In genomic region chr9:128822407-128823042, GRCh38 we compare ENCODE assay signal across 22 cellular contexts. TPM values are rescaled to one million over a fixed set of nuclear protein-coding genes. Genes with fewer than 3 reads are reported as not detected.
DNase-seq lines count a peak whose midpoint lies in the region; ATAC-seq, FAIRE-seq and TF ChIP-seq lines count a peak whose summit lies in the region.
"Had no signal": no experiment of that assay in that cellular context is flagged by ENCODE, and none has a peak within 500 bp of the region (broad histone marks: within the 10 kb centered on the region; RNA-seq: fewer than 3 reads in every experiment).

No MANE protein-coding gene starts in this region.

- peaks cover 27% of the 10 kb centered on the region for H3K36me3 Mint-ChIP-seq in activated CD4-positive, alpha-beta T cell treated with anti-CD3 and anti-CD28 coated beads, Interleukin-2, amount 10 ng/mL, durations not matched to agents 7 days and 5 days (ENCODE audit: low read depth)
- H3K36me3 Mint-ChIP-seq in CD4-positive, CD25-positive, alpha-beta regulatory T cell: peaks cover 19% of the 10 kb centered on the region
- peaks cover 7% of the 10 kb centered on the region for H3K36me3 Mint-ChIP-seq in progenitor cell of endocrine pancreas (ENCODE audit: insufficient read depth)

- TF ChIP-seq CTCF in K562 (IDR thresholded peaks at IDR 0.05 in 2 of 3, conservative IDR thresholded peaks at IDR 0.05 in 1 of 3; ENCODE audit: insufficient read depth in 2 of 3, low read depth in 1 of 3, low read length in 3 of 3) (no peak), progenitor cell of endocrine pancreas (IDR thresholded peaks at IDR 0.05; ENCODE audit: unreplicated experiment) (no peak)

- 93% methylated on average over 22 of the region's 22 CpGs for WGBS in K562 (ENCODE audit: insufficient coverage, low coverage, missing lambda C conversion rate)

- FAIRE-seq in K562 (lab: Jason Lieb, UNC): no peak
- FAIRE-seq: GM12892, GM19239, H1, RCC 7860 had no signal

- H3K4me1 ChIP-seq in CD4-positive, CD25-positive, alpha-beta regulatory T cell (ENCODE audit: control insufficient read depth, insufficient read depth, low read length, poor library complexity, severe bottlenecking): peaks cover 15% of the 10 kb centered on the region
- peaks cover 4 to 69% of the 10 kb centered on the region in 2 experiments; a peak in 3 of 5 replicates for H3K4me1 ChIP-seq in K562 (replicated peaks in 1 of 2; ENCODE audit: control insufficient read depth in 2 of 2, insufficient read depth in 2 of 2, low read length in 2 of 2)

- peaks cover 42% of the 10 kb centered on the region for H3K36me3 ChIP-seq in CD4-positive, CD25-positive, alpha-beta regulatory T cell (ENCODE audit: control insufficient read depth, insufficient read depth, low read length)
- peaks cover 77% of the 10 kb centered on the region for H3K36me3 ChIP-seq in K562 (ENCODE audit: control insufficient read depth, insufficient read depth, low read length)

- in situ Hi-C loops in K562 (cut with MboI): no loop called here

- no peaks in the 10 kb centered on the region for H3K9me3 Mint-ChIP-seq in activated CD4-positive, alpha-beta T cell treated with anti-CD3 and anti-CD28 coated beads, Interleukin-2, amount 10 ng/mL, durations not matched to agents 7 days and 5 days
- H3K9me3 Mint-ChIP-seq in CD4-positive, CD25-positive, alpha-beta regulatory T cell: no peaks in the 10 kb centered on the region
- no peaks in the 10 kb centered on the region for H3K9me3 Mint-ChIP-seq in progenitor cell of endocrine pancreas (ENCODE audit: low read depth)

- TF ChIP-seq RAD21 in K562 (CRISPR knock-in tag; conservative IDR thresholded peaks at IDR 0.05 in 1 of 2, IDR thresholded peaks at IDR 0.05 in 1 of 2): no peak

- no peak for TF ChIP-seq EP300 in K562 (IDR thresholded peaks at IDR 0.05; ENCODE audit: low read length)

- POLR2A ChIA-PET in activated CD4-positive, alpha-beta T cell treated with anti-CD3 and anti-CD28 coated beads, Interleukin-2, amount 10 ng/mL, durations not matched to agents 7 days and 5 days (lab: Charles Lee): no interaction called here
- POLR2A ChIA-PET in K562 (lab: Yijun Ruan, JAX): interaction anchor here (0.5 kb wide), 1 partner anchor 124 kb away, joined by 3 read pairs; no protein-coding TSS in a partner anchor

- CTCF ChIA-PET in activated CD4-positive, alpha-beta T cell treated with anti-CD3 and anti-CD28 coated beads, Interleukin-2, amount 10 ng/mL, durations not matched to agents 7 days and 5 days (lab: Charles Lee): no interaction called here
- CTCF ChIA-PET in K562 (lab: Yijun Ruan, JAX; ENCODE audit: low intra/inter-chr PET ratio): no interaction called here

- H3K9me3 ChIP-seq in CD4-positive, CD25-positive, alpha-beta regulatory T cell (ENCODE audit: control insufficient read depth in 2 of 2, low read length in 2 of 2): no peaks in the 10 kb centered on the region
- H3K9me3 ChIP-seq in K562 (replicated peaks; ENCODE audit: control insufficient read depth, insufficient read depth, low read depth, low read length): no peaks in the 10 kb centered on the region

- no peak for ATAC-seq in CD4-positive, CD25-positive, alpha-beta regulatory T cell (ENCODE audit: low read depth in 2 of 2)
- ATAC-seq in K562 (no peak), GM18520 (IDR thresholded peaks at IDR 0.05; ENCODE audit: unreplicated experiment) (no peak)

- H4K20me1 ChIP-seq in K562 (replicated peaks; ENCODE audit: control insufficient read depth, insufficient read depth, low read length): peaks cover 14% of the 10 kb centered on the region

- no peaks in the 10 kb centered on the region for H3K27me3 ChIP-seq in CD4-positive, CD25-positive, alpha-beta regulatory T cell (ENCODE audit: control insufficient read depth, insufficient read depth, low read length)
- H3K27me3 ChIP-seq in K562 (ENCODE audit: control insufficient read depth in 2 of 2, insufficient read depth in 2 of 2, low read length in 2 of 2): no peaks in the 10 kb centered on the region

- H3K9ac ChIP-seq in K562 (ENCODE audit: insufficient read depth in 1 of 2, low read depth in 2 of 2, low read length in 2 of 2): no peak overlapping the region

- no peak for DNase-seq in activated CD4-positive, alpha-beta T cell treated with anti-CD3 and anti-CD28 coated beads, Interleukin-2, amount 10 ng/mL, durations not matched to agents 7 days and 5 days
- no peak for DNase-seq in activated CD4-positive, alpha-beta T cell treated with anti-CD3 and anti-CD28 coated beads for 48 hours
- no peak for DNase-seq in CD4-positive, CD25-positive, alpha-beta regulatory T cell
- DNase-seq in K562 (ENCODE audit: extremely low read depth in 1 of 4, low spot score in 3 of 4) (no peak), islet precursor cell (peak; percentile 46), SIG-M5 (lab: John Stamatoyannopoulos, UW) (no peak), progenitor cell of endocrine pancreas (ENCODE audit: low spot score, unreplicated experiment) (no peak)
- DNase-seq: DMS153, DND-41, Kasumi-1, MV-4-11, NCI-H1105 treated with DMSO at 0.1 percent for 48 hours, NCI-H146, NCI-H2029, NCI-H446, NCI-H524 treated with DMSO at 0.1 percent for 48 hours, NCI-H774 had no signal

- no peak overlapping the region for H2AFZ ChIP-seq in K562 (ENCODE audit: low read depth, low read length)

- peak; percentile 9; the same call in 1 of the 2 replicates for TF ChIP-seq POLR2A in K562 (conservative IDR thresholded peaks at IDR 0.05)

- H3K4me1 Mint-ChIP-seq in activated CD4-positive, alpha-beta T cell treated with anti-CD3 and anti-CD28 coated beads, Interleukin-2, amount 10 ng/mL, durations not matched to agents 7 days and 5 days: peaks cover 28% of the 10 kb centered on the region
- peaks cover 3 to 24% (median 10%) of the 10 kb centered on the region in 4 donors for H3K4me1 Mint-ChIP-seq in CD4-positive, CD25-positive, alpha-beta regulatory T cell
- peaks cover 3% of the 10 kb centered on the region for H3K4me1 Mint-ChIP-seq in progenitor cell of endocrine pancreas (ENCODE audit: low read depth)

- H3K27ac ChIP-seq in CD4-positive, CD25-positive, alpha-beta regulatory T cell (ENCODE audit: insufficient read depth, low read length, poor library complexity, severe bottlenecking): no peak overlapping the region
- no peak overlapping the region for H3K27ac ChIP-seq in K562 (ENCODE audit: extremely low read depth, low read depth, low read length)

- H3K4me3 ChIP-seq in CD4-positive, CD25-positive, alpha-beta regulatory T cell (ENCODE audit: low read depth, low read length): no peak overlapping the region
- no peak overlapping the region for H3K4me3 ChIP-seq in K562

- no peaks in the 10 kb centered on the region for H3K27me3 Mint-ChIP-seq in activated CD4-positive, alpha-beta T cell treated with anti-CD3 and anti-CD28 coated beads, Interleukin-2, amount 10 ng/mL, durations not matched to agents 7 days and 5 days
- peaks cover 4% of the 10 kb centered on the region for H3K27me3 Mint-ChIP-seq in CD4-positive, CD25-positive, alpha-beta regulatory T cell
- H3K27me3 Mint-ChIP-seq in progenitor cell of endocrine pancreas: no peaks in the 10 kb centered on the region

- peak overlapping the region; percentile 57 for H3K27ac Mint-ChIP-seq in activated CD4-positive, alpha-beta T cell treated with anti-CD3 and anti-CD28 coated beads, Interleukin-2, amount 10 ng/mL, durations not matched to agents 7 days and 5 days
- peak overlapping the region in 1 of 3 donors; percentile 63 for H3K27ac Mint-ChIP-seq in CD4-positive, CD25-positive, alpha-beta regulatory T cell
- H3K27ac Mint-ChIP-seq in progenitor cell of endocrine pancreas: no peak overlapping the region

- H3K4me2 ChIP-seq in K562 (ENCODE audit: insufficient read depth, low read length): no peak overlapping the region

- no TSS peak for BruUV-seq in K562 (replicated peaks; lab: Mats Ljungman, UMichigan)

- intact Hi-C loops in K562 (cut with micrococcal nuclease): no loop called here

- H3K4me3 Mint-ChIP-seq in activated CD4-positive, alpha-beta T cell treated with anti-CD3 and anti-CD28 coated beads, Interleukin-2, amount 10 ng/mL, durations not matched to agents 7 days and 5 days: no peak overlapping the region
- H3K4me3 Mint-ChIP-seq in CD4-positive, CD25-positive, alpha-beta regulatory T cell: peak overlapping the region in 3 of 4 donors; percentile 27 to 41 (median 41)
- H3K4me3 Mint-ChIP-seq in progenitor cell of endocrine pancreas (ENCODE audit: low read depth): no peak overlapping the region

- H3K79me2 ChIP-seq in K562 (ENCODE audit: control insufficient read depth, insufficient read depth, low read length): peaks cover 20% of the 10 kb centered on the region

- no peaks in the 10 kb centered on the region for H3K9me1 ChIP-seq in K562 (ENCODE audit: control insufficient read depth, insufficient read depth, low read length)

RNA-seq across cellular contexts. Expression of gene ENDOG, which starts 4.2 kb away (rescaled TPM):
- 10 to 100 TPM; 10.2 to 11.3 TPM for total RNA-seq in activated CD4-positive, alpha-beta T cell treated with anti-CD3 and anti-CD28 coated beads, Interleukin-2, amount 10 ng/mL, durations not matched to agents 7 days and 5 days
- 9.6 TPM for total RNA-seq in CD4-positive, CD25-positive, alpha-beta regulatory T cell
- 10 to 100 TPM; 15.6 to 20.6 (median 19.2) TPM for polyA plus RNA-seq in CD4-positive, CD25-positive, alpha-beta regulatory T cell
- 4.9 and 20.6 TPM in 2 replicates for total RNA-seq in K562 (2011; cell fraction: chromatin; rRNA removed; ENCODE audit: low replicate concordance)
- 39.7 and 40.4 TPM in 2 replicates for total RNA-seq in K562 (2011; cell fraction: nucleolus; rRNA removed)
- 11.4 and 14.2 TPM in 2 replicates for total RNA-seq in K562 (2011; cell fraction: nucleoplasm; rRNA removed)
- total RNA-seq in K562 (2014; rRNA removed): 91.0 and 99.6 TPM in 2 replicates
- total RNA-seq in K562 (2014; rRNA removed; fragmentation: Illumina TruSeq; extraction: Trizol): 6.3 and 8.8 TPM in 2 replicates
- 25.5 and 26.3 TPM in 2 replicates for total RNA-seq in K562 (2015; rRNA removed; fragmentation: Illumina TruSeq; extraction: Trizol)
- 83.2 and 84.9 TPM in 2 replicates for total RNA-seq in K562 (2021)
- polyA plus RNA-seq in K562 (2011; rRNA removed): 30.0 and 42.1 TPM in 2 replicates
- polyA plus RNA-seq in K562 (2011; cell fraction: cytosol; rRNA removed): 52.4 and 156 TPM in 2 replicates
- 58.2 and 77.0 TPM in 2 replicates for polyA plus RNA-seq in K562 (2011; cell fraction: nucleus; rRNA removed)
- polyA plus RNA-seq in K562 (2012): 34.3 and 45.7 TPM in 2 replicates
- 8.7 and 16.3 TPM in 2 replicates for polyA plus RNA-seq in K562 (2014; fragmentation: Illumina TruSeq; extraction: Trizol)
- polyA plus RNA-seq in K562 (2014; fragmentation: Nextera tagmentation; extraction: Ambion mirVana): 1 to 10 TPM; 1.2 to 3.8 TPM
- polyA plus RNA-seq in K562 (2014; rRNA removed): 77.2 and 80.2 TPM in 2 replicates
- 10.2 and 12.4 TPM in 2 replicates for polyA minus RNA-seq in K562 (2011; rRNA and poly(A)+ RNA removed)
- polyA minus RNA-seq in K562 (2011; cell fraction: cytosol; rRNA and poly(A)+ RNA removed): 23.4 and 24.1 TPM in 2 replicates
- polyA minus RNA-seq in K562 (2011; cell fraction: nucleus; rRNA and poly(A)+ RNA removed): 16.2 and 20.6 TPM in 2 replicates
- 14.7 and 18.0 TPM in 2 replicates for total RNA-seq in progenitor cell of endocrine pancreas

RNA-seq across cellular contexts. Expression of gene SPOUT1, which starts 7.1 kb away (rescaled TPM):
- 10 to 100 TPM; 60.5 to 75.0 TPM for total RNA-seq in activated CD4-positive, alpha-beta T cell treated with anti-CD3 and anti-CD28 coated beads, Interleukin-2, amount 10 ng/mL, durations not matched to agents 7 days and 5 days
- total RNA-seq in CD4-positive, CD25-positive, alpha-beta regulatory T cell: 36.1 TPM
- polyA plus RNA-seq in CD4-positive, CD25-positive, alpha-beta regulatory T cell: 10 to 100 TPM; 43.0 to 77.7 (median 62.6) TPM
- 36.0 and 123 TPM in 2 replicates for total RNA-seq in K562 (2011; cell fraction: chromatin; rRNA removed; ENCODE audit: low replicate concordance)
- 67.4 and 74.2 TPM in 2 replicates for total RNA-seq in K562 (2011; cell fraction: nucleolus; rRNA removed)
- total RNA-seq in K562 (2011; cell fraction: nucleoplasm; rRNA removed): 36.3 and 47.1 TPM in 2 replicates
- total RNA-seq in K562 (2014; rRNA removed) (42.9 and 51.1 TPM in 2 replicates), K562 (2014; rRNA removed; fragmentation: Illumina TruSeq; extraction: Trizol) (12.1 and 20.6 TPM in 2 replicates), K562 (2015; rRNA removed; fragmentation: Illumina TruSeq; extraction: Trizol) (29.5 and 33.6 TPM in 2 replicates), K562 (2021) (121 and 133 TPM in 2 replicates), progenitor cell of endocrine pancreas (47.5 and 57.9 TPM in 2 replicates)
- polyA plus RNA-seq in K562 (2011; rRNA removed) (50.5 and 79.2 TPM in 2 replicates), K562 (2014; fragmentation: Illumina TruSeq; extraction: Trizol) (37.4 and 49.5 TPM in 2 replicates), K562 (2014; fragmentation: Nextera tagmentation; extraction: Ambion mirVana) (10 to 100 TPM; 10.6 to 13.2 TPM), K562 (2014; rRNA removed) (45.2 and 71.9 TPM in 2 replicates)
- 59.3 and 94.1 TPM in 2 replicates for polyA plus RNA-seq in K562 (2011; cell fraction: cytosol; rRNA removed)
- 201 and 270 TPM in 2 replicates for polyA plus RNA-seq in K562 (2011; cell fraction: nucleus; rRNA removed)
- 54.2 and 74.3 TPM in 2 replicates for polyA plus RNA-seq in K562 (2012)
- 20.6 and 27.5 TPM in 2 replicates for polyA minus RNA-seq in K562 (2011; rRNA and poly(A)+ RNA removed)
- 24.1 and 29.0 TPM in 2 replicates for polyA minus RNA-seq in K562 (2011; cell fraction: cytosol; rRNA and poly(A)+ RNA removed)
- 23.0 and 42.3 TPM in 2 replicates for polyA minus RNA-seq in K562 (2011; cell fraction: nucleus; rRNA and poly(A)+ RNA removed)

RNA-seq across cellular contexts. Expression of gene TBC1D13, which starts 35.5 kb away (rescaled TPM):
- total RNA-seq in activated CD4-positive, alpha-beta T cell treated with anti-CD3 and anti-CD28 coated beads, Interleukin-2, amount 10 ng/mL, durations not matched to agents 7 days and 5 days: 10 to 100 TPM; 18.4 to 21.1 TPM
- total RNA-seq in CD4-positive, CD25-positive, alpha-beta regulatory T cell: 24.3 TPM
- 10 to 100 TPM; 13.3 to 18.8 (median 16.8) TPM for polyA plus RNA-seq in CD4-positive, CD25-positive, alpha-beta regulatory T cell
- total RNA-seq in K562 (2011; cell fraction: chromatin; rRNA removed; ENCODE audit: low replicate concordance): 18.2 and 40.1 TPM in 2 replicates
- 20.8 and 24.3 TPM in 2 replicates for total RNA-seq in K562 (2011; cell fraction: nucleolus; rRNA removed)
- total RNA-seq in K562 (2011; cell fraction: nucleoplasm; rRNA removed): 19.8 and 21.3 TPM in 2 replicates
- 9.9 and 16.6 TPM in 2 replicates for total RNA-seq in K562 (2014; rRNA removed)
- 8.0 and 10.5 TPM in 2 replicates for total RNA-seq in K562 (2014; rRNA removed; fragmentation: Illumina TruSeq; extraction: Trizol)
- total RNA-seq in K562 (2015; rRNA removed; fragmentation: Illumina TruSeq; extraction: Trizol): 11.4 TPM in 2 replicates
- total RNA-seq in K562 (2021): 24.4 and 27.5 TPM in 2 replicates
- polyA plus RNA-seq in K562 (2011; rRNA removed): 21.7 and 24.9 TPM in 2 replicates
- polyA plus RNA-seq in K562 (2011; cell fraction: cytosol; rRNA removed): 22.3 and 28.3 TPM in 2 replicates
- 27.4 and 32.4 TPM in 2 replicates for polyA plus RNA-seq in K562 (2011; cell fraction: nucleus; rRNA removed)
- 22.9 and 34.5 TPM in 2 replicates for polyA plus RNA-seq in K562 (2012)
- 28.7 and 30.5 TPM in 2 replicates for polyA plus RNA-seq in K562 (2014; fragmentation: Illumina TruSeq; extraction: Trizol)
- polyA plus RNA-seq in K562 (2014; fragmentation: Nextera tagmentation; extraction: Ambion mirVana): 1 to 10 TPM; 2.3 to 3.0 TPM
- 14.3 and 18.6 TPM in 2 replicates for polyA plus RNA-seq in K562 (2014; rRNA removed)
- 15.3 and 16.0 TPM in 2 replicates for polyA minus RNA-seq in K562 (2011; rRNA and poly(A)+ RNA removed)
- 6.4 and 6.9 TPM in 2 replicates for polyA minus RNA-seq in K562 (2011; cell fraction: cytosol; rRNA and poly(A)+ RNA removed)
- polyA minus RNA-seq in K562 (2011; cell fraction: nucleus; rRNA and poly(A)+ RNA removed): 7.1 and 10.0 TPM in 2 replicates
- total RNA-seq in progenitor cell of endocrine pancreas: 36.1 and 36.2 TPM in 2 replicates

RNA-seq across cellular contexts. Expression of gene ZER1, which starts 50.8 kb away (rescaled TPM):
- total RNA-seq in activated CD4-positive, alpha-beta T cell treated with anti-CD3 and anti-CD28 coated beads, Interleukin-2, amount 10 ng/mL, durations not matched to agents 7 days and 5 days: 10 to 100 TPM; 21.3 TPM
- 44.7 TPM for total RNA-seq in CD4-positive, CD25-positive, alpha-beta regulatory T cell
- 10 to 100 TPM; 31.9 to 44.2 (median 37.1) TPM for polyA plus RNA-seq in CD4-positive, CD25-positive, alpha-beta regulatory T cell
- total RNA-seq in K562 (2011; cell fraction: chromatin; rRNA removed; ENCODE audit: low replicate concordance): 19.8 and 57.5 TPM in 2 replicates
- total RNA-seq in K562 (2011; cell fraction: nucleolus; rRNA removed): 14.3 and 15.0 TPM in 2 replicates
- 15.9 and 22.8 TPM in 2 replicates for total RNA-seq in K562 (2011; cell fraction: nucleoplasm; rRNA removed)
- total RNA-seq in K562 (2014; rRNA removed): 6.8 and 8.4 TPM in 2 replicates
- 2.0 and 2.3 TPM in 2 replicates for total RNA-seq in K562 (2014; rRNA removed; fragmentation: Illumina TruSeq; extraction: Trizol)
- 3.8 and 4.0 TPM in 2 replicates for total RNA-seq in K562 (2015; rRNA removed; fragmentation: Illumina TruSeq; extraction: Trizol)
- total RNA-seq in K562 (2021): 9.7 and 10.1 TPM in 2 replicates
- 6.5 and 14.3 TPM in 2 replicates for polyA plus RNA-seq in K562 (2011; rRNA removed)
- 19.3 and 30.6 TPM in 2 replicates for polyA plus RNA-seq in K562 (2011; cell fraction: cytosol; rRNA removed)
- polyA plus RNA-seq in K562 (2011; cell fraction: nucleus; rRNA removed): 21.7 and 29.5 TPM in 2 replicates
- 8.3 and 21.2 TPM in 2 replicates for polyA plus RNA-seq in K562 (2012)
- 6.2 and 8.6 TPM in 2 replicates for polyA plus RNA-seq in K562 (2014; fragmentation: Illumina TruSeq; extraction: Trizol)
- polyA plus RNA-seq in K562 (2014; fragmentation: Nextera tagmentation; extraction: Ambion mirVana): under 1 TPM; 0.07 to 0.22 TPM
- polyA plus RNA-seq in K562 (2014; rRNA removed): 7.1 and 10.7 TPM in 2 replicates
- polyA minus RNA-seq in K562 (2011; rRNA and poly(A)+ RNA removed): 5.8 and 6.2 TPM in 2 replicates
- polyA minus RNA-seq in K562 (2011; cell fraction: cytosol; rRNA and poly(A)+ RNA removed): 8.0 and 10.1 TPM in 2 replicates
- polyA minus RNA-seq in K562 (2011; cell fraction: nucleus; rRNA and poly(A)+ RNA removed): 6.7 and 9.1 TPM in 2 replicates
- 38.4 and 42.2 TPM in 2 replicates for total RNA-seq in progenitor cell of endocrine pancreas

RNA-seq across cellular contexts. Expression of gene KYAT1, which starts 59.2 kb away (rescaled TPM):
- 10 to 100 TPM; 15.2 to 17.7 TPM for total RNA-seq in activated CD4-positive, alpha-beta T cell treated with anti-CD3 and anti-CD28 coated beads, Interleukin-2, amount 10 ng/mL, durations not matched to agents 7 days and 5 days
- 8.2 TPM for total RNA-seq in CD4-positive, CD25-positive, alpha-beta regulatory T cell
- polyA plus RNA-seq in CD4-positive, CD25-positive, alpha-beta regulatory T cell: 10 to 100 TPM; 11.3 to 15.7 (median 11.6) TPM
- total RNA-seq in K562 (2011; cell fraction: chromatin; rRNA removed; ENCODE audit: low replicate concordance): 34.0 and 59.4 TPM in 2 replicates
- 26.8 and 33.7 TPM in 2 replicates for total RNA-seq in K562 (2011; cell fraction: nucleolus; rRNA removed)
- total RNA-seq in K562 (2011; cell fraction: nucleoplasm; rRNA removed): 23.8 and 32.1 TPM in 2 replicates
- total RNA-seq in K562 (2014; rRNA removed) (11.1 and 16.0 TPM in 2 replicates), K562 (2014; rRNA removed; fragmentation: Illumina TruSeq; extraction: Trizol) (6.5 and 8.8 TPM in 2 replicates), K562 (2015; rRNA removed; fragmentation: Illumina TruSeq; extraction: Trizol) (8.5 and 9.2 TPM in 2 replicates), K562 (2021) (11.7 and 14.7 TPM in 2 replicates), progenitor cell of endocrine pancreas (11.5 and 11.7 TPM in 2 replicates)
- polyA plus RNA-seq in K562 (2011; rRNA removed) (16.1 and 20.2 TPM in 2 replicates), K562 (2014; fragmentation: Illumina TruSeq; extraction: Trizol) (13.4 and 14.8 TPM in 2 replicates), K562 (2014; fragmentation: Nextera tagmentation; extraction: Ambion mirVana) (10 to 100 TPM in 1 of 2 experiments, 1 to 10 TPM in 1; 6.4 to 11.0 TPM), K562 (2014; rRNA removed) (16.8 and 21.8 TPM in 2 replicates)
- polyA plus RNA-seq in K562 (2011; cell fraction: cytosol; rRNA removed): 21.7 and 22.5 TPM in 2 replicates
- polyA plus RNA-seq in K562 (2011; cell fraction: nucleus; rRNA removed): 41.4 and 54.7 TPM in 2 replicates
- 9.8 and 19.5 TPM in 2 replicates for polyA plus RNA-seq in K562 (2012)
- polyA minus RNA-seq in K562 (2011; rRNA and poly(A)+ RNA removed): 6.0 and 7.0 TPM in 2 replicates
- polyA minus RNA-seq in K562 (2011; cell fraction: cytosol; rRNA and poly(A)+ RNA removed): 5.9 and 6.1 TPM in 2 replicates
- polyA minus RNA-seq in K562 (2011; cell fraction: nucleus; rRNA and poly(A)+ RNA removed): 6.3 and 7.3 TPM in 2 replicates

Comparison
In these comparisons a context has a peak if more than half of its experiments do, and no peak if none do; other contexts are left out.
1. H3K4me3 Mint-ChIP-seq: peak in CD4-positive, CD25-positive, alpha-beta regulatory T cell (3 of 4); none in activated CD4-positive, alpha-beta T cell treated with anti-CD3 and anti-CD28 coated beads, Interleukin-2, amount 10 ng/mL, durations not matched to agents 7 days and 5 days (single experiment) and progenitor cell of endocrine pancreas (single experiment).